ENCODE assay signal across 19 cellular contexts in the genomic region with DNA sequence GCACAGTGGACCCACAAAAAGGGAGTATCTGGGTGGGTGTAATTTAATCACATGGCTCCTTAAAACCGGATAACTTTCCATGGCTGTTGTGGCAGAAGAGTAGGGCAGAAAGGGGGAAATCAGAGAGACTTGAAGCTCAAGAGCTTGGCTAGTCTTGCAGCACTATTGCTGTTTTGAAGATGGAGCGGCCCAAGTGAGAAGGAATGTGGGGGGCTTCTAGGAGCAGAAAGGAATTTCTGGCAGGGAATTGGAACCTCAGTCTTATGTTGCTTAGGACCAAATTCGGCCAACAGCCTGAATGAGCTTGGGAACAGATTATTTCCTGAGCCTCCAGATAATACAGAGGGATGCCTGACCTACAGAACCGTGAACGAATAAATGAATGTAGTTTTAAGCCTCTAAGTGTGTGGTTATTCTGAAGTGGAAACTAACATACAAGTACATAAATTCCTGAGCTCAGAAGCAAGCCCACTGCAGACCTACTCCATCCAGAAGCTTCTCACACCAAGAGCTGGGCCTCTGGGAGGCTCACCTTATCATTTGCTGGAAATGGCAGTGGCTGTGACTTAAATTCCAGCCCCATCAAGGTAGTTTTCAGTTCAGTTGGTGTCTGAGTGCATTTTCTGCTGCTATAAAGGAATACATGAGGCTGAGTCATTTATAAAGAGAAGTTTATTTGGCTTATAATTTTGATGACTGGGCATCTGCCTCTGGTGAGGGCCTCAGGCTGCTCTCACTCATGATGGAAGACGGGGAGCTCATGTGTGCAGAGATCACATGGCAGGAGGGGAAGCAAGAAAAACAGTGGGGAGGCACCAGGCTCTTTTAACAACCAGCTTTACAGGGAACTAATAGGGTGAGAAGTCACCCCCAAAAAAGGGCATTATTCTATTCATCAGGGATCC. TPM values are rescaled to one million over a fixed set of nuclear protein-coding genes. Genes with fewer than 3 reads are reported as not detected.
A peak's percentile ranks its signal among the peaks of the same experiment; 100 is the strongest.
DNase-seq lines count a peak whose midpoint lies in the region; ATAC-seq, FAIRE-seq and TF ChIP-seq lines count a peak whose summit lies in the region.
"Had no signal": no experiment of that assay in that cellular context is flagged by ENCODE, and none has a peak within 500 bp of the region (broad histone marks: within the 10 kb centered on the region; RNA-seq: fewer than 3 reads in every experiment).

No MANE protein-coding gene starts in this region.

- TF ChIP-seq POLR2A in H1 (IDR thresholded peaks at IDR 0.05; ENCODE audit: control extremely low read depth in 1 of 2, low read depth in 2 of 2, low read length in 2 of 2) (no peak), thyroid gland (IDR thresholded peaks at IDR 0.05) (peak in 1 of 2 donors; percentile 20)

- peaks cover 73% of the 10 kb centered on the region for H3K27me3 Mint-ChIP-seq in activated CD8-positive, alpha-beta T cell treated with anti-CD3 and anti-CD28 coated beads for 36 hours
- H3K27me3 Mint-ChIP-seq in activated T-cell treated with anti-CD3 and anti-CD28 coated beads, Interleukin-2, amount 50 U/mL, for 4 hours (ENCODE audit: low read depth) = peaks cover 87% of the 10 kb centered on the region

- H2AFZ ChIP-seq in H1 (ENCODE audit: low read length) (0 out of 2 replicates have a peak overlapping the region, but pooled peaks have one; percentile 31), mesenchymal stem cell (ENCODE audit: low read depth, low read length) (no peak overlapping the region)

- POLR2A ChIA-PET in H1 (lab: Charles Lee; ENCODE audit: partially characterized antibody) = no interaction called here
- POLR2A ChIA-PET in activated CD8-positive, alpha-beta T cell treated with anti-CD3 and anti-CD28 coated beads for 36 hours (lab: Charles Lee) = no interaction called here

- no peaks in the 10 kb centered on the region for H3K36me3 Mint-ChIP-seq in activated CD8-positive, alpha-beta T cell treated with anti-CD3 and anti-CD28 coated beads for 36 hours (ENCODE audit: low read depth)
- no peaks in the 10 kb centered on the region for H3K36me3 Mint-ChIP-seq in activated T-cell treated with anti-CD3 and anti-CD28 coated beads, Interleukin-2, amount 50 U/mL, for 4 hours (ENCODE audit: insufficient read depth)
- H3K36me3 Mint-ChIP-seq: CD4-positive, CD25-positive, alpha-beta regulatory T cell had no signal

- H3K27me3 ChIP-seq in H1 (replicated peaks in 1 of 4; ENCODE audit: control insufficient read depth in 3 of 4, extremely low read depth in 1 of 4, insufficient read depth in 3 of 4, low read length in 3 of 4) = no peaks in the 10 kb centered on the region
- peaks cover 0 to 22% of the 10 kb centered on the region in 2 experiments for H3K27me3 ChIP-seq in mesenchymal stem cell (ENCODE audit: control insufficient read depth in 1 of 2, insufficient read depth in 1 of 2, low read length in 2 of 2)
- H3K27me3 ChIP-seq in thyroid gland = no peaks in the 10 kb centered on the region

- no peak overlapping the region for H2BK12ac ChIP-seq in H1 (ENCODE audit: low read depth, low read length)
- H2BK12ac ChIP-seq in mesenchymal stem cell (ENCODE audit: low read length in 2 of 2) = no peak overlapping the region

- no peaks in the 10 kb centered on the region for H3K36me3 ChIP-seq in H1 (ENCODE audit: control insufficient read depth in 2 of 4, insufficient read depth in 4 of 4, low read length in 3 of 4)
- no peaks in the 10 kb centered on the region for H3K36me3 ChIP-seq in mesenchymal stem cell (ENCODE audit: control insufficient read depth in 1 of 2, insufficient read depth in 2 of 2, low read depth in 1 of 2, low read length in 2 of 2)
- no peaks in the 10 kb centered on the region for H3K36me3 ChIP-seq in thyroid gland
- H3K36me3 ChIP-seq: BLaER1 treated with 17β-estradiol and CSF1 and Interleukin-3, amounts not matched to agents 10 nM and 100 nM had no signal

- intact Hi-C loops in thyroid gland (cut with DNase I) = no loop called here
- intact Hi-C loops in activated CD8-positive, alpha-beta T cell treated with anti-CD3 and anti-CD28 coated beads for 36 hours (cut with micrococcal nuclease) = no loop called here

- H2BK15ac ChIP-seq in H1 (ENCODE audit: low read length) (no peak overlapping the region), mesenchymal stem cell (ENCODE audit: low read depth, poor library complexity, severe bottlenecking) (no peak overlapping the region)

- no peak overlapping the region for H3K27ac Mint-ChIP-seq in activated CD8-positive, alpha-beta T cell treated with anti-CD3 and anti-CD28 coated beads for 36 hours

- 0 out of 7 replicates have a peak, but pooled peaks cover 0 to 2% (median 0%) of the 10 kb centered on the region in 4 experiments for H3K4me1 ChIP-seq in H1 (replicated peaks in 1 of 4; ENCODE audit: control insufficient read depth in 3 of 4, insufficient read depth in 4 of 4, low read length in 3 of 4)
- peaks cover 26% of the 10 kb centered on the region for H3K4me1 ChIP-seq in mesenchymal stem cell (ENCODE audit: control insufficient read depth, insufficient read depth, low read depth, low read length)
- H3K4me1 ChIP-seq in thyroid gland = peaks cover 29 to 61% of the 10 kb centered on the region in 2 donors

- H3K9me3 Mint-ChIP-seq in activated CD8-positive, alpha-beta T cell treated with anti-CD3 and anti-CD28 coated beads for 36 hours = no peaks in the 10 kb centered on the region
- H3K9me3 Mint-ChIP-seq in activated T-cell treated with anti-CD3 and anti-CD28 coated beads, Interleukin-2, amount 50 U/mL, for 4 hours = no peaks in the 10 kb centered on the region

- TF ChIP-seq CTCF in H1 (IDR thresholded peaks at IDR 0.05; ENCODE audit: control extremely low read depth in 1 of 3, insufficient read depth in 1 of 3, low read depth in 1 of 3, low read length in 3 of 3) (no peak), thyroid gland (IDR thresholded peaks at IDR 0.05) (no peak)
- no peak for TF ChIP-seq CTCF in activated CD8-positive, alpha-beta T cell treated with anti-CD3 and anti-CD28 coated beads for 36 hours (IDR thresholded peaks at IDR 0.05)

- no peak for FAIRE-seq in H1 (lab: Jason Lieb, UNC)
- FAIRE-seq: GM12891, HepG2, HTR-8/SVneo had no signal

- H3K4me3 ChIP-seq in H1 (ENCODE audit: extremely low read depth in 1 of 4, insufficient read depth in 2 of 4, low read depth in 3 of 4, low read length in 4 of 4) (no peak overlapping the region), mesenchymal stem cell (ENCODE audit: insufficient read depth in 1 of 2, low read depth in 1 of 2, low read length in 2 of 2) (no peak overlapping the region), thyroid gland (replicated peaks in 1 of 3) (no peak overlapping the region)
- H3K4me3 ChIP-seq: BLaER1 treated with 17β-estradiol and CSF1 and Interleukin-3, amounts not matched to agents 10 nM and 100 nM had no signal

- no peak overlapping the region for H3K9ac ChIP-seq in H1 (replicated peaks in 1 of 4; ENCODE audit: extremely low read depth in 1 of 4, low read depth in 3 of 4, low read length in 3 of 4)
- no peak overlapping the region for H3K9ac ChIP-seq in mesenchymal stem cell (ENCODE audit: low read length)
- H3K9ac ChIP-seq: BLaER1 treated with 17β-estradiol and CSF1 and Interleukin-3, amounts not matched to agents 10 nM and 100 nM had no signal

- no peak overlapping the region for H3K56ac ChIP-seq in H1 (replicated peaks; ENCODE audit: insufficient read length, low read depth, low read length)

- TF ChIP-seq RAD21 in H1 (IDR thresholded peaks at IDR 0.05 in 1 of 2, conservative IDR thresholded peaks at IDR 0.05 in 1 of 2; ENCODE audit: low read depth in 2 of 2, low read length in 2 of 2) = no peak

- H4K91ac ChIP-seq in H1 (replicated peaks; ENCODE audit: insufficient read length, low read length) (no peak overlapping the region), mesenchymal stem cell (ENCODE audit: low read length) (no peak overlapping the region)

- H3K9me3 ChIP-seq in H1 (ENCODE audit: insufficient read depth in 2 of 2, low read depth in 1 of 2, low read length in 1 of 2) (no peaks in the 10 kb centered on the region), mesenchymal stem cell (ENCODE audit: control insufficient read depth, low read length) (no peaks in the 10 kb centered on the region), thyroid gland (no peaks in the 10 kb centered on the region)

- no peak overlapping the region for H2BK20ac ChIP-seq in H1 (ENCODE audit: low read length)

- H3K4ac ChIP-seq in H1 (replicated peaks; ENCODE audit: insufficient read length, low read depth, low read length) = no peak overlapping the region
- no peak overlapping the region for H3K4ac ChIP-seq in mesenchymal stem cell (ENCODE audit: low read depth in 1 of 2, low read length in 2 of 2)

- 84% methylated on average over 6 of the region's 6 CpGs; no CpG with 5 or more reads in 1 of the 2 experiments for WGBS in H1 (ENCODE audit: extremely low coverage in 1 of 2, insufficient coverage in 1 of 2, insufficient read length in 1 of 2, insufficient replicate concordance in 2 of 2, low coverage in 1 of 2, low lambda C conversion rate in 2 of 2, missing lambda C conversion rate in 1 of 2), 2 experiments
- 77% methylated on average over 4 of the region's 6 CpGs for WGBS in mesenchymal stem cell
- 30 to 35% methylated on average over 6 of the region's 6 CpGs for WGBS in thyroid gland, 2 donors

- H4K5ac ChIP-seq in H1 (ENCODE audit: insufficient read length, low read depth, low read length) = no peak overlapping the region

- DNase-seq in DMS79 treated with DMSO at 0.1 percent for 48 hours (lab: John Stamatoyannopoulos, UW) = peak; percentile 11
- no peak for DNase-seq in DMS79 (lab: John Stamatoyannopoulos, UW)
- DNase-seq in H1 (ENCODE audit: low read depth in 1 of 2, low spot score in 2 of 2) = no peak
- DNase-seq in mesenchymal stem cell = no peak
- DNase-seq in thyroid gland = peak; percentile 66 to 77
- DNase-seq in activated CD8-positive, alpha-beta T cell treated with anti-CD3 and anti-CD28 coated beads for 36 hours = no peak
- DNase-seq in activated T-cell treated with anti-CD3 and anti-CD28 coated beads, Interleukin-2, amount 50 U/mL, for 4 hours = no peak
- no peak for DNase-seq in NCI-H69 (lab: John Stamatoyannopoulos, UW)
- DNase-seq: ACHN; CD4-positive, CD25-positive, alpha-beta regulatory T cell; DMS53 had no signal

- H2BK5ac ChIP-seq in H1 (ENCODE audit: low read depth, low read length) (no peak overlapping the region), mesenchymal stem cell (ENCODE audit: low read depth, low read length, poor library complexity, severe bottlenecking) (peak overlapping the region; percentile 40)

- peaks cover 30% of the 10 kb centered on the region for H3K4me1 Mint-ChIP-seq in activated CD8-positive, alpha-beta T cell treated with anti-CD3 and anti-CD28 coated beads for 36 hours (ENCODE audit: low read depth)
- H3K4me1 Mint-ChIP-seq in activated T-cell treated with anti-CD3 and anti-CD28 coated beads, Interleukin-2, amount 50 U/mL, for 4 hours (ENCODE audit: low read depth) = peaks cover 26% of the 10 kb centered on the region

- H3K4me2 ChIP-seq in H1 (ENCODE audit: insufficient read depth in 1 of 2, low read depth in 2 of 2, low read length in 2 of 2) (no peak overlapping the region), mesenchymal stem cell (ENCODE audit: low read length, poor library complexity, severe bottlenecking) (no peak overlapping the region)
- H3K4me2 ChIP-seq: BLaER1 treated with 17β-estradiol and CSF1 and Interleukin-3, amounts not matched to agents 10 nM and 100 nM had no signal

- H2BK120ac ChIP-seq in H1 (replicated peaks; ENCODE audit: low read depth, low read length) = no peak overlapping the region
- H2BK120ac ChIP-seq in mesenchymal stem cell (ENCODE audit: low read depth, low read length) = no peak overlapping the region

- peak in 1 of 2 experiments; percentile 56; a peak in 1 of 3 replicates for TF ChIP-seq EP300 in H1 (IDR thresholded peaks at IDR 0.05; ENCODE audit: borderline replicate concordance in 1 of 2, low read depth in 2 of 2, low read length in 2 of 2)

- no peak overlapping the region for H3K23ac ChIP-seq in H1 (ENCODE audit: insufficient read length)
- H3K23ac ChIP-seq in mesenchymal stem cell (ENCODE audit: low read length in 2 of 2) = no peak overlapping the region

- ATAC-seq in activated CD8-positive, alpha-beta T cell treated with anti-CD3 and anti-CD28 coated beads for 36 hours = no peak
- no peak for ATAC-seq in activated T-cell treated with anti-CD3 and anti-CD28 coated beads, Interleukin-2, amount 50 U/mL, for 4 hours
- ATAC-seq: HCT116, HepG2 had no signal

- H3K14ac ChIP-seq in H1 (ENCODE audit: insufficient read length) (no peak overlapping the region), mesenchymal stem cell (ENCODE audit: low read length in 2 of 2) (no peak overlapping the region)

- H4K8ac ChIP-seq in H1 (ENCODE audit: extremely low read depth, insufficient read depth, low read length) = no peak overlapping the region
- no peak overlapping the region for H4K8ac ChIP-seq in mesenchymal stem cell (ENCODE audit: low read length)

- CTCF ChIA-PET in H1 (lab: Charles Lee; ENCODE audit: partially characterized antibody) = interaction anchor here (0.7 to 3.1 kb wide), 9 partner anchors 10 to 79 kb away, joined by 3 to 17 read pairs (median 5); no protein-coding TSS in a partner anchor
- CTCF ChIA-PET in activated CD8-positive, alpha-beta T cell treated with anti-CD3 and anti-CD28 coated beads for 36 hours (lab: Charles Lee) = interaction anchor here (0.7 to 1.3 kb wide), 2 partner anchors 14 to 294 kb away, joined by 4 read pairs; no protein-coding TSS in a partner anchor

- H3K79me2 ChIP-seq in H1 (ENCODE audit: control insufficient read depth in 1 of 2, insufficient read depth in 2 of 2, low read length in 2 of 2) = no peaks in the 10 kb centered on the region

- H3K27ac ChIP-seq in H1 (ENCODE audit: low read depth, low read length) (no peak overlapping the region), mesenchymal stem cell (ENCODE audit: low read length, poor library complexity, severe bottlenecking) (peak overlapping the region; percentile 87), thyroid gland (peak overlapping the region; percentile 92 to 97 (median 96))
- H3K27ac ChIP-seq: 22Rv1; BLaER1 treated with 17β-estradiol and CSF1 and Interleukin-3, amounts not matched to agents 10 nM and 100 nM had no signal

- no peaks in the 10 kb centered on the region for H3K23me2 ChIP-seq in H1 (ENCODE audit: low read depth, low read length)

- no peak overlapping the region for H2AK5ac ChIP-seq in H1 (ENCODE audit: low read depth, low read length)
- peak overlapping the region; percentile 79 for H2AK5ac ChIP-seq in mesenchymal stem cell (ENCODE audit: low read length, severe bottlenecking)

- no peaks in the 10 kb centered on the region for H3K79me1 ChIP-seq in H1 (ENCODE audit: low read depth, low read length)
- no peaks in the 10 kb centered on the region for H3K79me1 ChIP-seq in mesenchymal stem cell (replicated peaks; ENCODE audit: low read length, poor library complexity, severe bottlenecking)

- no peaks in the 10 kb centered on the region for H4K20me1 ChIP-seq in H1 (replicated peaks in 1 of 2; ENCODE audit: control insufficient read depth in 1 of 2, insufficient read depth in 2 of 2, low read length in 2 of 2)

- H3K4me3 Mint-ChIP-seq in activated CD8-positive, alpha-beta T cell treated with anti-CD3 and anti-CD28 coated beads for 36 hours = no peak overlapping the region
- H3K4me3 Mint-ChIP-seq in activated T-cell treated with anti-CD3 and anti-CD28 coated beads, Interleukin-2, amount 50 U/mL, for 4 hours = no peak overlapping the region
- H3K4me3 Mint-ChIP-seq: CD4-positive, CD25-positive, alpha-beta regulatory T cell had no signal

- H3K18ac ChIP-seq in H1 (ENCODE audit: extremely low read depth, low read length) (no peak overlapping the region), mesenchymal stem cell (ENCODE audit: low read depth in 1 of 2, low read length in 2 of 2) (no peak overlapping the region)

RNA-seq across cellular contexts. Expression of a gene that starts 15.3 kb away (rescaled TPM):
- total RNA-seq in H1 (2021; fragmentation: NEBNext Ultra II Directional; extraction: Animal tissue kit (Norgen Biotek cat#: 25700)) = not detected in 2 replicates
- polyA plus RNA-seq in H1 (2011; rRNA removed) = not detected in 2 replicates
- not detected for polyA plus RNA-seq in H1 (2011; cell fraction: cytosol; rRNA removed)
- not detected for polyA plus RNA-seq in H1 (2011; cell fraction: nucleus; rRNA removed)
- polyA plus RNA-seq in H1 (2012, experiment 1 of 2) = not detected in 4 replicates
- polyA plus RNA-seq in H1 (2012, experiment 2 of 2) = not detected
- polyA plus RNA-seq in H1 (2013, experiment 1 of 2) = not detected
- polyA plus RNA-seq in H1 (2013, experiment 2 of 2) = not detected
- polyA minus RNA-seq in H1 (2011; rRNA and poly(A)+ RNA removed) = not detected in 2 replicates
- polyA minus RNA-seq in H1 (2011; cell fraction: cytosol; rRNA and poly(A)+ RNA removed) = not detected
- polyA minus RNA-seq in H1 (2011; cell fraction: nucleus; rRNA and poly(A)+ RNA removed) = not detected
- not detected for polyA plus RNA-seq in mesenchymal stem cell (2013, experiment 1 of 2)
- polyA plus RNA-seq in mesenchymal stem cell (2013, experiment 2 of 2) = not detected
- 1 to 10 TPM in 1 of 4 donors, under 1 TPM in 2, not detected in 1; 0.22 to 1.5 (median 0.38) TPM for total RNA-seq in thyroid gland
- not detected for total RNA-seq in activated CD8-positive, alpha-beta T cell treated with anti-CD3 and anti-CD28 coated beads for 36 hours
- total RNA-seq in activated T-cell treated with anti-CD3 and anti-CD28 coated beads, Interleukin-2, amount 50 U/mL, for 4 hours = not detected
- total RNA-seq: CD4-positive, CD25-positive, alpha-beta regulatory T cell; G401; H4; HepG2 had no signal
- polyA plus RNA-seq: CD4-positive, CD25-positive, alpha-beta regulatory T cell; HepG2 had no signal

RNA-seq across cellular contexts. Expression of a gene that starts 37.3 kb away (rescaled TPM):
- 1.0 and 1.5 TPM in 2 replicates for total RNA-seq in H1 (2021; fragmentation: NEBNext Ultra II Directional; extraction: Animal tissue kit (Norgen Biotek cat#: 25700))
- polyA plus RNA-seq in H1 (2011; rRNA removed) = 2.2 and 3.2 TPM in 2 replicates
- 2.7 TPM for polyA plus RNA-seq in H1 (2011; cell fraction: cytosol; rRNA removed)
- 1.4 TPM for polyA plus RNA-seq in H1 (2011; cell fraction: nucleus; rRNA removed)
- polyA plus RNA-seq in H1 (2012, experiment 1 of 2) = 1.0 to 1.8 TPM (median 1.3 TPM) in 4 replicates
- 1.2 TPM for polyA plus RNA-seq in H1 (2012, experiment 2 of 2)
- 1.5 TPM for polyA plus RNA-seq in H1 (2013, experiment 1 of 2)
- 2.4 TPM for polyA plus RNA-seq in H1 (2013, experiment 2 of 2)
- 0.68 and 1.4 TPM in 2 replicates for polyA minus RNA-seq in H1 (2011; rRNA and poly(A)+ RNA removed)
- polyA minus RNA-seq in H1 (2011; cell fraction: cytosol; rRNA and poly(A)+ RNA removed) = 1.2 TPM
- polyA minus RNA-seq in H1 (2011; cell fraction: nucleus; rRNA and poly(A)+ RNA removed) = 1.6 TPM
- 0.47 TPM for polyA plus RNA-seq in mesenchymal stem cell (2013, experiment 1 of 2)
- polyA plus RNA-seq in mesenchymal stem cell (2013, experiment 2 of 2) = 0.56 TPM
- 10 to 100 TPM; 22.3 to 74.6 (median 50.4) TPM for total RNA-seq in thyroid gland
- total RNA-seq in activated CD8-positive, alpha-beta T cell treated with anti-CD3 and anti-CD28 coated beads for 36 hours = not detected
- total RNA-seq in activated T-cell treated with anti-CD3 and anti-CD28 coated beads, Interleukin-2, amount 50 U/mL, for 4 hours = under 1 TPM in 1 of 3 donors, not detected in 2; 0.26 TPM
- total RNA-seq: CD4-positive, CD25-positive, alpha-beta regulatory T cell; G401; HepG2 had no signal
- polyA plus RNA-seq: CD4-positive, CD25-positive, alpha-beta regulatory T cell had no signal

Comparison
In these comparisons a context has a peak if more than half of its experiments do, and no peak if none do; other contexts are left out.
1. DNase-seq: peak in DMS79 treated with DMSO at 0.1 percent for 48 hours (single experiment) and thyroid gland (2 of 2); none in DMS79 (single experiment), H1 (0 of 2), mesenchymal stem cell (single experiment), activated CD8-positive, alpha-beta T cell treated with anti-CD3 and anti-CD28 coated beads for 36 hours (single experiment), activated T-cell treated with anti-CD3 and anti-CD28 coated beads, Interleukin-2, amount 50 U/mL, for 4 hours (single experiment) and NCI-H69 (single experiment).